2 cellular contexts compared by ENCODE assay signal in the genomic region with DNA sequence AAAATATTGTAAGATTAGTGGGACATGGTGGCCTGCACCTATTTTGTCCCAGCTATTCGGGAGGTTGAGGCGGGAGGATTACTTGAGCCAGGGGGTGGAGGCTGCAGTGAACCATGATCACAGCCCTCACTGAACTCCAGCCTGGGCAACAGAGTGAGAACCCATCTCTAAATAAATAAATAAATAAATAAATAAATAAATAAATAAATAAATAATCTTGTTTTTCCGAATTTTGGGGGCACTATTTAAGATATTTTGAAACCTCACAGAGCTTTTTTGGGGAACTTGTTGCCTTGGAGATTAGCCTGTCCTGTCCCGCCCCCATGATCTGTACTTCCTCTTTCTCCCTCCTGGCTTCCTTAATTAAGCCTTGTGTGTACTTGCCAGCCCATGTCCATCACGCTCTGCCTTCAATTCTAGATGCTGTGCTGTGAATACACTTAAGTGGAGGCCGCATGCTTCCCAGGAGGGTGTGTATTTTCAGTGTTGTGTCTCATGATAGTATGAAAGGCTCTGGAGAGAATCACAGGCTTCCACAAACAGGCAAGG.
A peak's percentile ranks its signal among the peaks of the same experiment; 100 is the strongest.
TF ChIP-seq lines count a peak whose summit lies in the region.

No MANE protein-coding gene starts in this region.

TF ChIP-seq in GM12878, 131 proteins besides CTCF, POLR2A, EP300 and RAD21:
- TF ChIP-seq HSF1 (IDR thresholded peaks at IDR 0.05; ENCODE audit: low read depth, low read length) (no peak), PKNOX1 (IDR thresholded peaks at IDR 0.05) (peak; percentile 90), HCFC1 (IDR thresholded peaks at IDR 0.05; ENCODE audit: low read length) (no peak), SPI1 (IDR thresholded peaks at IDR 0.05; ENCODE audit: borderline replicate concordance, insufficient read depth, low read depth, low read length) (peak; percentile 83; the same call in 1 of the 2 replicates), MXI1 (IDR thresholded peaks at IDR 0.05; ENCODE audit: low read depth, low read length) (0 out of 2 replicates have a peak, but pooled peaks have one; percentile 32), SREBF1 (IDR thresholded peaks at IDR 0.05; ENCODE audit: low read length) (no peak), KAT2A (conservative IDR thresholded peaks at IDR 0.05; ENCODE audit: control insufficient read depth, low read depth, low read length) (no peak)
- TF ChIP-seq, protein P1, sequence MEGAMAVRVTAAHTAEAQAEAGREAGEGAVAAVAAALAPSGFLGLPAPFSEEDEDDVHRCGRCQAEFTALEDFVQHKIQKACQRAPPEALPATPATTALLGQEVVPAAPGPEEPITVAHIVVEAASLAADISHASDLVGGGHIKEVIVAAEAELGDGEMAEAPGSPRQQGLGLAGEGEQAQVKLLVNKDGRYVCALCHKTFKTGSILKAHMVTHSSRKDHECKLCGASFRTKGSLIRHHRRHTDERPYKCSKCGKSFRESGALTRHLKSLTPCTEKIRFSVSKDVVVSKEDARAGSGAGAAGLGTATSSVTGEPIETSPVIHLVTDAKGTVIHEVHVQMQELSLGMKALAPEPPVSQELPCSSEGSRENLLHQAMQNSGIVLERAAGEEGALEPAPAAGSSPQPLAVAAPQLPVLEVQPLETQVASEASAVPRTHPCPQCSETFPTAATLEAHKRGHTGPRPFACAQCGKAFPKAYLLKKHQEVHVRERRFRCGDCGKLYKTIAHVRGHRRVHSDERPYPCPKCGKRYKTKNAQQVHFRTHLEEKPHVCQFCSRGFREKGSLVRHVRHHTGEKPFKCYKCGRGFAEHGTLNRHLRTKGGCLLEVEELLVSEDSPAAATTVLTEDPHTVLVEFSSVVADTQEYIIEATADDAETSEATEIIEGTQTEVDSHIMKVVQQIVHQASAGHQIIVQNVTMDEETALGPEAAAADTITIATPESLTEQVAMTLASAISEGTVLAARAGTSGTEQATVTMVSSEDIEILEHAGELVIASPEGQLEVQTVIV (IDR thresholded peaks at IDR 0.05; ENCODE audit: borderline replicate concordance, partially characterized antibody) = no peak
- TF ChIP-seq, protein P2, sequence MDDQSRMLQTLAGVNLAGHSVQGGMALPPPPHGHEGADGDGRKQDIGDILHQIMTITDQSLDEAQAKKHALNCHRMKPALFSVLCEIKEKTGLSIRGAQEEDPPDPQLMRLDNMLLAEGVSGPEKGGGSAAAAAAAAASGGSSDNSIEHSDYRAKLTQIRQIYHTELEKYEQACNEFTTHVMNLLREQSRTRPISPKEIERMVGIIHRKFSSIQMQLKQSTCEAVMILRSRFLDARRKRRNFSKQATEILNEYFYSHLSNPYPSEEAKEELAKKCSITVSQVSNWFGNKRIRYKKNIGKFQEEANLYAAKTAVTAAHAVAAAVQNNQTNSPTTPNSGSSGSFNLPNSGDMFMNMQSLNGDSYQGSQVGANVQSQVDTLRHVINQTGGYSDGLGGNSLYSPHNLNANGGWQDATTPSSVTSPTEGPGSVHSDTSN (IDR thresholded peaks at IDR 0.05; ENCODE audit: insufficient replicate concordance, low read depth, low read length) = peak; percentile 83

TF ChIP-seq in HepG2, 621 proteins besides CTCF, POLR2A, EP300 and RAD21:
- no peak for TF ChIP-seq ZNF274 (CRISPR knock-in tag; IDR thresholded peaks at IDR 0.05)
- TF ChIP-seq DDIT3 (CRISPR knock-in tag; IDR thresholded peaks at IDR 0.05) = no peak
- TF ChIP-seq, protein P3, sequence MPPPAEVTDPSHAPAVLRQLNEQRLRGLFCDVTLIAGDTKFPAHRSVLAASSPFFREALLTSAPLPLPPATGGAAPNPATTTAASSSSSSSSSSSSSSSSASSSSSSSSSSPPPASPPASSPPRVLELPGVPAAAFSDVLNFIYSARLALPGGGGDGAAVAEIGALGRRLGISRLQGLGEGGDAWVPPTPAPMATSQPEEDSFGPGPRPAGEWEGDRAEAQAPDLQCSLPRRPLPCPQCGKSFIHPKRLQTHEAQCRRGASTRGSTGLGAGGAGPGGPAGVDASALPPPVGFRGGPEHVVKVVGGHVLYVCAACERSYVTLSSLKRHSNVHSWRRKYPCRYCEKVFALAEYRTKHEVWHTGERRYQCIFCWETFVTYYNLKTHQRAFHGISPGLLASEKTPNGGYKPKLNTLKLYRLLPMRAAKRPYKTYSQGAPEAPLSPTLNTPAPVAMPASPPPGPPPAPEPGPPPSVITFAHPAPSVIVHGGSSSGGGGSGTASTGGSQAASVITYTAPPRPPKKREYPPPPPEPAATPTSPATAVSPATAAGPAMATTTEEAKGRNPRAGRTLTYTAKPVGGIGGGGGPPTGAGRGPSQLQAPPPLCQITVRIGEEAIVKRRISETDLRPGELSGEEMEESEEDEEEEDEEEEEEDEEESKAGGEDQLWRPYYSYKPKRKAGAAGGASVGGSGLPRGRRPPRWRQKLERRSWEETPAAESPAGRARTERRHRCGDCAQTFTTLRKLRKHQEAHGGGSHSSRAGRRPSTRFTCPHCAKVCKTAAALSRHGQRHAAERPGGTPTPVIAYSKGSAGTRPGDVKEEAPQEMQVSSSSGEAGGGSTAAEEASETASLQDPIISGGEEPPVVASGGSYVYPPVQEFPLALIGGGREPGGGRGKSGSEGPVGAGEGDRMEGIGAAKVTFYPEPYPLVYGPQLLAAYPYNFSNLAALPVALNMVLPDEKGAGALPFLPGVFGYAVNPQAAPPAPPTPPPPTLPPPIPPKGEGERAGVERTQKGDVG (CRISPR knock-in tag; IDR thresholded peaks at IDR 0.05; ENCODE audit: borderline replicate concordance) = no peak
- TF ChIP-seq, protein P4, sequence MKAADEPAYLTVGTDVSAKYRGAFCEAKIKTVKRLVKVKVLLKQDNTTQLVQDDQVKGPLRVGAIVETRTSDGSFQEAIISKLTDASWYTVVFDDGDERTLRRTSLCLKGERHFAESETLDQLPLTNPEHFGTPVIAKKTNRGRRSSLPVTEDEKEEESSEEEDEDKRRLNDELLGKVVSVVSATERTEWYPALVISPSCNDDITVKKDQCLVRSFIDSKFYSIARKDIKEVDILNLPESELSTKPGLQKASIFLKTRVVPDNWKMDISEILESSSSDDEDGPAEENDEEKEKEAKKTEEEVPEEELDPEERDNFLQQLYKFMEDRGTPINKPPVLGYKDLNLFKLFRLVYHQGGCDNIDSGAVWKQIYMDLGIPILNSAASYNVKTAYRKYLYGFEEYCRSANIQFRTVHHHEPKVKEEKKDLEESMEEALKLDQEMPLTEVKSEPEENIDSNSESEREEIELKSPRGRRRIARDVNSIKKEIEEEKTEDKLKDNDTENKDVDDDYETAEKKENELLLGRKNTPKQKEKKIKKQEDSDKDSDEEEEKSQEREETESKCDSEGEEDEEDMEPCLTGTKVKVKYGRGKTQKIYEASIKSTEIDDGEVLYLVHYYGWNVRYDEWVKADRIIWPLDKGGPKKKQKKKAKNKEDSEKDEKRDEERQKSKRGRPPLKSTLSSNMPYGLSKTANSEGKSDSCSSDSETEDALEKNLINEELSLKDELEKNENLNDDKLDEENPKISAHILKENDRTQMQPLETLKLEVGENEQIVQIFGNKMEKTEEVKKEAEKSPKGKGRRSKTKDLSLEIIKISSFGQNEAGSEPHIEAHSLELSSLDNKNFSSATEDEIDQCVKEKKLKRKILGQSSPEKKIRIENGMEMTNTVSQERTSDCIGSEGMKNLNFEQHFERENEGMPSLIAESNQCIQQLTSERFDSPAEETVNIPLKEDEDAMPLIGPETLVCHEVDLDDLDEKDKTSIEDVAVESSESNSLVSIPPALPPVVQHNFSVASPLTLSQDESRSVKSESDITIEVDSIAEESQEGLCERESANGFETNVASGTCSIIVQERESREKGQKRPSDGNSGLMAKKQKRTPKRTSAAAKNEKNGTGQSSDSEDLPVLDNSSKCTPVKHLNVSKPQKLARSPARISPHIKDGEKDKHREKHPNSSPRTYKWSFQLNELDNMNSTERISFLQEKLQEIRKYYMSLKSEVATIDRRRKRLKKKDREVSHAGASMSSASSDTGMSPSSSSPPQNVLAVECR (CRISPR knock-in tag; IDR thresholded peaks at IDR 0.05; ENCODE audit: borderline replicate concordance) = no peak
- no peak for TF ChIP-seq POLR2G (IDR thresholded peaks at IDR 0.05; ENCODE audit: low read depth, low read length)
- TF ChIP-seq ZNF280D (CRISPR knock-in tag; IDR thresholded peaks at IDR 0.05) = no peak
- no peak for TF ChIP-seq NKX3-1 (CRISPR knock-in tag; IDR thresholded peaks at IDR 0.05)
- TF ChIP-seq, protein P5, sequence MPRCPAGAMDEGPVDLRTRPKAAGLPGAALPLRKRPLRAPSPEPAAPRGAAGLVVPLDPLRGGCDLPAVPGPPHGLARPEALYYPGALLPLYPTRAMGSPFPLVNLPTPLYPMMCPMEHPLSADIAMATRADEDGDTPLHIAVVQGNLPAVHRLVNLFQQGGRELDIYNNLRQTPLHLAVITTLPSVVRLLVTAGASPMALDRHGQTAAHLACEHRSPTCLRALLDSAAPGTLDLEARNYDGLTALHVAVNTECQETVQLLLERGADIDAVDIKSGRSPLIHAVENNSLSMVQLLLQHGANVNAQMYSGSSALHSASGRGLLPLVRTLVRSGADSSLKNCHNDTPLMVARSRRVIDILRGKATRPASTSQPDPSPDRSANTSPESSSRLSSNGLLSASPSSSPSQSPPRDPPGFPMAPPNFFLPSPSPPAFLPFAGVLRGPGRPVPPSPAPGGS (CRISPR knock-in tag; IDR thresholded peaks at IDR 0.05) = no peak
- TF ChIP-seq ZMYM3 (CRISPR knock-in tag; IDR thresholded peaks at IDR 0.05) = no peak
- TF ChIP-seq ZNF253 (CRISPR knock-in tag; IDR thresholded peaks at IDR 0.05; ENCODE audit: borderline replicate concordance) = no peak
- no peak for TF ChIP-seq ZNF382 (CRISPR knock-in tag; IDR thresholded peaks at IDR 0.05; ENCODE audit: borderline replicate concordance)
